19 cellular contexts compared by ENCODE assay signal in genomic region chr2:115910270-115910669, GRCh38.
DNase-seq lines count a peak whose midpoint lies in the region; ATAC-seq and TF ChIP-seq lines count a peak whose summit lies in the region.
"Had no signal": no experiment of that assay in that cellular context is flagged by ENCODE, and none has a peak within 500 bp of the region (broad histone marks: within the 10 kb centered on the region; RNA-seq: fewer than 3 reads in every experiment).

No MANE protein-coding gene starts in this region.

- TF ChIP-seq CTCF in retinal pigment epithelial cell (conservative IDR thresholded peaks at IDR 0.05; ENCODE audit: low read depth, low read length): peak; percentile 58

- DNase-seq in NCI-H748 (lab: John Stamatoyannopoulos, UW; ENCODE audit: unreplicated experiment): peak; percentile 1
- DNase-seq in NCI-H748 treated with DMSO at 0.1 percent for 48 hours (lab: John Stamatoyannopoulos, UW): no peak
- DNase-seq in OCI-M1 (lab: John Stamatoyannopoulos, UW): peak; percentile 5
- peak; percentile 39 for DNase-seq in iPS-NIHi11 (ENCODE audit: low spot score)
- DNase-seq in retinal pigment epithelial cell (ENCODE audit: low read depth): no peak
- no peak for DNase-seq in NCI-H69 (lab: John Stamatoyannopoulos, UW)
- no peak for DNase-seq in NCI-H774 (lab: John Stamatoyannopoulos, UW)
- DNase-seq: activated CD8-positive, alpha-beta memory T cell treated with anti-CD3 and anti-CD28 coated beads, Interleukin-2, amount 50 U/mL, for 48 hours; activated naive CD4-positive, alpha-beta T cell treated with anti-CD3 and anti-CD28 coated beads, Interleukin-2, amount 50 U/mL, for 16 hours; CD4-positive, CD25-positive, alpha-beta regulatory T cell; dermis blood vessel endothelial cell; heart right ventricle; left cardiac atrium; NCI-H2107; T-cell had no signal

- no peak for ATAC-seq in GM18502 (IDR thresholded peaks at IDR 0.05; ENCODE audit: poor library complexity, unreplicated experiment)
- ATAC-seq: A549; activated CD4-positive, CD25-positive, alpha-beta regulatory T cell treated with anti-CD3 and anti-CD28 coated beads, Interleukin-2, amount 50 U/mL, for 24 hours; heart right ventricle; left cardiac atrium; T-cell had no signal

- H3K4me3 ChIP-seq in retinal pigment epithelial cell (ENCODE audit: low read length): no peak overlapping the region
- H3K4me3 ChIP-seq: A549, esophagus muscularis mucosa, heart right ventricle had no signal

Comparison
In these comparisons a context has a peak if more than half of its experiments do, and no peak if none do; other contexts are left out.
1. DNase-seq: peak in NCI-H748 (single experiment), OCI-M1 (single experiment) and iPS-NIHi11 (single experiment); none in NCI-H748 treated with DMSO at 0.1 percent for 48 hours (single experiment), retinal pigment epithelial cell (single experiment), NCI-H69 (single experiment) and NCI-H774 (single experiment).